Comparison of ENCODE assay signal across 19 cellular contexts in genomic region chr18:77377813-77378212, GRCh38.
DNase-seq lines count a peak whose midpoint lies in the region; ATAC-seq, FAIRE-seq and TF ChIP-seq lines count a peak whose summit lies in the region.
"Had no signal": no experiment of that assay in that cellular context is flagged by ENCODE, and none has a peak within 500 bp of the region (broad histone marks: within the 10 kb centered on the region; RNA-seq: fewer than 3 reads in every experiment).

No MANE protein-coding gene starts in this region.

- H3K4me3 ChIP-seq in naive thymus-derived CD4-positive, alpha-beta T cell (ENCODE audit: low read length) = no peak overlapping the region
- H3K4me3 ChIP-seq in neuronal stem cell (ENCODE audit: low read length in 2 of 2) (peak overlapping the region in 1 of 2 donors; percentile 8), MM.1S (ENCODE audit: low read length) (no peak overlapping the region), esophagus squamous epithelium (no peak overlapping the region)
- H3K4me3 ChIP-seq: BLaER1 treated with 17β-estradiol and CSF1 and Interleukin-3, amounts not matched to agents 10 nM and 100 nM had no signal

- no peak overlapping the region for H2BK15ac ChIP-seq in neuronal stem cell (ENCODE audit: low read length)

- H3K4ac ChIP-seq in neuronal stem cell (ENCODE audit: low read length) = no peak overlapping the region

- TF ChIP-seq POLR2A in esophagus squamous epithelium (IDR thresholded peaks at IDR 0.05) = no peak

- no peaks in the 10 kb centered on the region for H3K27me3 Mint-ChIP-seq in WTC11 (ENCODE audit: low read depth)
- peaks cover 9 to 28% (median 20%) of the 10 kb centered on the region in 5 donors for H3K27me3 Mint-ChIP-seq in naive thymus-derived CD4-positive, alpha-beta T cell
- H3K27me3 Mint-ChIP-seq in stimulated activated memory B cell treated with anti-CD40 and anti-IgM and Interleukin-4, amounts not matched to agents 10 μg/mL and 1 μg/mL and 100 μg/mL, for 72 hours = peaks cover 30% of the 10 kb centered on the region

- no peaks in the 10 kb centered on the region for H3K79me2 ChIP-seq in MM.1S (ENCODE audit: low read length)

- no peaks in the 10 kb centered on the region for H3K9me2 ChIP-seq in MM.1S (replicated peaks; ENCODE audit: insufficient read depth, low read length)

- no peak overlapping the region for H3K18ac ChIP-seq in neuronal stem cell (ENCODE audit: low read length)

- H3K4me1 Mint-ChIP-seq in WTC11 = peaks cover 15% of the 10 kb centered on the region
- no peaks in the 10 kb centered on the region for H3K4me1 Mint-ChIP-seq in naive thymus-derived CD4-positive, alpha-beta T cell
- H3K4me1 Mint-ChIP-seq in stimulated activated memory B cell treated with anti-CD40 and anti-IgM and Interleukin-4, amounts not matched to agents 10 μg/mL and 1 μg/mL and 100 μg/mL, for 72 hours = no peaks in the 10 kb centered on the region
- H3K4me1 Mint-ChIP-seq: B cell, IgD-negative memory B cell had no signal

- ATAC-seq in WTC11 = no peak
- peak; percentile 29 for ATAC-seq in naive thymus-derived CD4-positive, alpha-beta T cell
- ATAC-seq in stimulated activated memory B cell treated with anti-CD40 and anti-IgM and Interleukin-4, amounts not matched to agents 10 μg/mL and 1 μg/mL and 100 μg/mL, for 72 hours = peak; percentile 47
- ATAC-seq: CD8-positive, alpha-beta T cell; HCT116 had no signal

- H3K9ac ChIP-seq in neuronal stem cell (ENCODE audit: low read depth, low read length, poor library complexity) = no peak overlapping the region
- H3K9ac ChIP-seq in MM.1S (ENCODE audit: low read length) = no peak overlapping the region
- H3K9ac ChIP-seq: BLaER1 treated with 17β-estradiol and CSF1 and Interleukin-3, amounts not matched to agents 10 nM and 100 nM had no signal

- H3K23ac ChIP-seq in neuronal stem cell (ENCODE audit: low read depth, low read length, poor library complexity) = no peak overlapping the region

- DNase-seq in WTC11 (ENCODE audit: low spot score) (no peak), urothelium cell line (ENCODE audit: low spot score) (no peak), NCI-H748 (lab: John Stamatoyannopoulos, UW; ENCODE audit: unreplicated experiment) (no peak), neuronal stem cell (ENCODE audit: low spot score) (no peak), MM.1S (no peak), esophagus squamous epithelium (lab: John Stamatoyannopoulos, UW) (no peak)
- no peak for DNase-seq in naive thymus-derived CD4-positive, alpha-beta T cell
- DNase-seq: Calu3; CD8-positive, alpha-beta T cell; DMS79 treated with DMSO at 0.1 percent for 48 hours; GF-D8; H7; HFFc6 had no signal

- H3F3A ChIP-seq in MM.1S (ENCODE audit: insufficient read depth, low read length) = no peaks in the 10 kb centered on the region

- no peaks in the 10 kb centered on the region for H3K4me1 ChIP-seq in naive thymus-derived CD4-positive, alpha-beta T cell (ENCODE audit: control insufficient read depth in 2 of 2, insufficient read depth in 2 of 2, low read length in 2 of 2)
- H3K4me1 ChIP-seq in neuronal stem cell (ENCODE audit: control insufficient read depth in 2 of 2, insufficient read depth in 1 of 2, low read depth in 1 of 2, low read length in 2 of 2) (no peaks in the 10 kb centered on the region), MM.1S (ENCODE audit: low read length) (no peaks in the 10 kb centered on the region), esophagus squamous epithelium (no peaks in the 10 kb centered on the region)
- H3K4me1 ChIP-seq: BLaER1 treated with 17β-estradiol and CSF1 and Interleukin-3, amounts not matched to agents 10 nM and 100 nM had no signal

- no peak overlapping the region for H2AK5ac ChIP-seq in neuronal stem cell (ENCODE audit: low read depth, low read length)

- no peaks in the 10 kb centered on the region for H3K79me1 ChIP-seq in neuronal stem cell (ENCODE audit: low read depth, low read length)

- H3K14ac ChIP-seq in neuronal stem cell (ENCODE audit: low read length) = no peak overlapping the region

- H3K9me3 Mint-ChIP-seq in WTC11 = no peaks in the 10 kb centered on the region
- peaks cover 0 to 1% (median 0%) of the 10 kb centered on the region in 11 donors for H3K9me3 Mint-ChIP-seq in naive thymus-derived CD4-positive, alpha-beta T cell
- H3K9me3 Mint-ChIP-seq in stimulated activated memory B cell treated with anti-CD40 and anti-IgM and Interleukin-4, amounts not matched to agents 10 μg/mL and 1 μg/mL and 100 μg/mL, for 72 hours = no peaks in the 10 kb centered on the region
- H3K9me3 Mint-ChIP-seq: CD8-positive, alpha-beta T cell; IgD-negative memory B cell had no signal

- TF ChIP-seq CTCF in WTC11 (IDR thresholded peaks at IDR 0.05) (no peak), MM.1S (IDR thresholded peaks at IDR 0.05; ENCODE audit: low read length) (no peak), esophagus squamous epithelium (IDR thresholded peaks at IDR 0.05) (no peak)

- WGBS in neuronal stem cell (ENCODE audit: extremely low coverage in 2 of 2, insufficient read length in 2 of 2, insufficient replicate concordance in 1 of 2), 2 donors = no CpG with 5 or more reads among the region's 6 CpGs
- WGBS in esophagus squamous epithelium, 2 donors = 70 to 87% methylated on average over 6 of the region's 6 CpGs

- FAIRE-seq in urothelium cell line (lab: Jason Lieb, UNC) = peak; percentile 59
- FAIRE-seq: HTR-8/SVneo had no signal

- H3K27ac Mint-ChIP-seq in WTC11 = peak overlapping the region; percentile 2; the same call in 1 of the 2 replicates
- no peak overlapping the region for H3K27ac Mint-ChIP-seq in naive thymus-derived CD4-positive, alpha-beta T cell
- H3K27ac Mint-ChIP-seq in stimulated activated memory B cell treated with anti-CD40 and anti-IgM and Interleukin-4, amounts not matched to agents 10 μg/mL and 1 μg/mL and 100 μg/mL, for 72 hours = no peak overlapping the region
- H3K27ac Mint-ChIP-seq: B cell; CD8-positive, alpha-beta T cell; HFFc6; IgD-negative memory B cell had no signal

- H2BK12ac ChIP-seq in neuronal stem cell (ENCODE audit: low read length) = no peak overlapping the region

- intact Hi-C loops in naive thymus-derived CD4-positive, alpha-beta T cell (cut with micrococcal nuclease) = no loop called here
- intact Hi-C loops in esophagus squamous epithelium (cut with DNase I) = no loop called here

- H3K27ac ChIP-seq in naive thymus-derived CD4-positive, alpha-beta T cell (ENCODE audit: low read depth, low read length) = no peak overlapping the region
- no peak overlapping the region for H3K27ac ChIP-seq in neuronal stem cell (replicated peaks; ENCODE audit: low read length)
- H3K27ac ChIP-seq in MM.1S (ENCODE audit: low read length) = no peak overlapping the region
- no peak overlapping the region for H3K27ac ChIP-seq in esophagus squamous epithelium
- H3K27ac ChIP-seq: BLaER1 treated with 17β-estradiol and CSF1 and Interleukin-3, amounts not matched to agents 10 nM and 100 nM had no signal

- H2BK5ac ChIP-seq in neuronal stem cell (ENCODE audit: low read length) = no peak overlapping the region

- no peak overlapping the region for H2BK120ac ChIP-seq in neuronal stem cell (ENCODE audit: low read depth, low read length)

- no peaks in the 10 kb centered on the region for H3K36me3 ChIP-seq in naive thymus-derived CD4-positive, alpha-beta T cell (ENCODE audit: control insufficient read depth in 2 of 3, insufficient read depth in 3 of 3, low read length in 3 of 3)
- H3K36me3 ChIP-seq in neuronal stem cell (replicated peaks in 1 of 2; ENCODE audit: control insufficient read depth in 2 of 2, insufficient read depth in 2 of 2, low read length in 2 of 2) (peaks cover 0 to 2% of the 10 kb centered on the region in 2 donors), MM.1S (replicated peaks; ENCODE audit: insufficient read depth, low read length) (no peaks in the 10 kb centered on the region), esophagus squamous epithelium (no peaks in the 10 kb centered on the region)
- H3K36me3 ChIP-seq: BLaER1 treated with 17β-estradiol and CSF1 and Interleukin-3, amounts not matched to agents 10 nM and 100 nM had no signal

- H3K4me2 ChIP-seq in neuronal stem cell (ENCODE audit: insufficient read depth, low read length, poor library complexity, severe bottlenecking) (no peak overlapping the region), MM.1S (ENCODE audit: low read depth, low read length) (no peak overlapping the region)
- H3K4me2 ChIP-seq: BLaER1 treated with 17β-estradiol and CSF1 and Interleukin-3, amounts not matched to agents 10 nM and 100 nM had no signal

- H3K27me3 ChIP-seq in naive thymus-derived CD4-positive, alpha-beta T cell (ENCODE audit: control insufficient read depth in 2 of 2, insufficient read depth in 2 of 2, low read length in 2 of 2) = no peaks in the 10 kb centered on the region
- H3K27me3 ChIP-seq in neuronal stem cell (ENCODE audit: control insufficient read depth in 3 of 3, insufficient read depth in 3 of 3, low read depth in 1 of 3, low read length in 3 of 3) (peaks cover 0 to 2% (median 0%) of the 10 kb centered on the region in 3 experiments), MM.1S (replicated peaks; ENCODE audit: insufficient read depth, low read length) (no peaks in the 10 kb centered on the region), esophagus squamous epithelium (peaks cover 0 to 10% (median 0%) of the 10 kb centered on the region in 4 donors)
- H3K27me3 ChIP-seq: BLaER1 treated with 17β-estradiol and CSF1 and Interleukin-3, amounts not matched to agents 10 nM and 100 nM had no signal

- POLR2A ChIA-PET in WTC11 (lab: Charles Lee) = no interaction called here
- POLR2A ChIA-PET in naive thymus-derived CD4-positive, alpha-beta T cell (lab: Charles Lee) = no interaction called here

- H4K91ac ChIP-seq in neuronal stem cell (ENCODE audit: low read depth, low read length, poor library complexity) = no peak overlapping the region

- no peaks in the 10 kb centered on the region for H3K9me3 ChIP-seq in naive thymus-derived CD4-positive, alpha-beta T cell (ENCODE audit: control insufficient read depth in 2 of 3, low read length in 3 of 3)
- H3K9me3 ChIP-seq in neuronal stem cell (replicated peaks in 1 of 2; ENCODE audit: control insufficient read depth in 2 of 2, insufficient read depth in 1 of 2, low read depth in 1 of 2, low read length in 2 of 2) (no peaks in the 10 kb centered on the region), MM.1S (replicated peaks; ENCODE audit: insufficient read depth, low read length) (no peaks in the 10 kb centered on the region), esophagus squamous epithelium (no peaks in the 10 kb centered on the region)
- H3K9me3 ChIP-seq: BLaER1 treated with 17β-estradiol and CSF1 and Interleukin-3, amounts not matched to agents 10 nM and 100 nM had no signal

- no peak overlapping the region for H3K4me3 Mint-ChIP-seq in WTC11
- no peak overlapping the region for H3K4me3 Mint-ChIP-seq in naive thymus-derived CD4-positive, alpha-beta T cell
- H3K4me3 Mint-ChIP-seq in stimulated activated memory B cell treated with anti-CD40 and anti-IgM and Interleukin-4, amounts not matched to agents 10 μg/mL and 1 μg/mL and 100 μg/mL, for 72 hours = no peak overlapping the region
- H3K4me3 Mint-ChIP-seq: B cell; CD8-positive, alpha-beta T cell; HFFc6; IgD-negative memory B cell had no signal

- H4K8ac ChIP-seq in neuronal stem cell (ENCODE audit: low read depth, low read length) = no peak overlapping the region

- H3K36me3 Mint-ChIP-seq in WTC11 = no peaks in the 10 kb centered on the region
- no peaks in the 10 kb centered on the region for H3K36me3 Mint-ChIP-seq in naive thymus-derived CD4-positive, alpha-beta T cell
- H3K36me3 Mint-ChIP-seq in stimulated activated memory B cell treated with anti-CD40 and anti-IgM and Interleukin-4, amounts not matched to agents 10 μg/mL and 1 μg/mL and 100 μg/mL, for 72 hours = no peaks in the 10 kb centered on the region
- H3K36me3 Mint-ChIP-seq: CD8-positive, alpha-beta T cell; IgD-negative memory B cell had no signal

- H2AFZ ChIP-seq in neuronal stem cell (ENCODE audit: low read length) (no peak overlapping the region), MM.1S (ENCODE audit: low read length) (no peak overlapping the region)

- CTCF ChIA-PET in WTC11 (lab: Charles Lee) = no interaction called here
- CTCF ChIA-PET in naive thymus-derived CD4-positive, alpha-beta T cell (lab: Charles Lee) = no interaction called here

- no peaks in the 10 kb centered on the region for H4K20me1 ChIP-seq in MM.1S (ENCODE audit: insufficient read depth, low read length)
- H4K20me1 ChIP-seq: BLaER1 treated with 17β-estradiol and CSF1 and Interleukin-3, amounts not matched to agents 10 nM and 100 nM had no signal
